1 cellular context compared by ENCODE assay signal in genomic region chr1:179208681-179209477, GRCh38.
TF ChIP-seq lines count a peak whose summit lies in the region.

No MANE protein-coding gene starts in this region.

TF ChIP-seq in HEK293, 187 proteins besides CTCF, POLR2A, EP300 and RAD21 (continued from another document):
- TF ChIP-seq TSHZ1 (tag by site-specific recombination; IDR thresholded peaks at IDR 0.05; ENCODE audit: borderline replicate concordance) (no peak), ZNF449 (tag by site-specific recombination; IDR thresholded peaks at IDR 0.05) (no peak), ZSCAN23 (tag by site-specific recombination; IDR thresholded peaks at IDR 0.05) (no peak), ZNF596 (tag by site-specific recombination; IDR thresholded peaks at IDR 0.05) (no peak), PRDM10 (tag by site-specific recombination; IDR thresholded peaks at IDR 0.05) (peak; percentile 30; the same call in 1 of the 2 replicates), ZNF518A (tag by site-specific recombination; conservative IDR thresholded peaks at IDR 0.05; ENCODE audit: low read depth) (no peak), ZNF280C (tag by site-specific recombination; IDR thresholded peaks at IDR 0.05) (no peak), ZNF677 (tag by site-specific recombination; IDR thresholded peaks at IDR 0.05) (peak; percentile 45; the same call in 1 of the 2 replicates), ZNF433 (tag by site-specific recombination; IDR thresholded peaks at IDR 0.05; ENCODE audit: low read depth) (no peak), ZNF10 (tag by site-specific recombination; IDR thresholded peaks at IDR 0.05) (no peak), ZXDB (tag by site-specific recombination; IDR thresholded peaks at IDR 0.05) (no peak), ZBTB6 (tag by site-specific recombination; IDR thresholded peaks at IDR 0.05) (no peak), ZNF248 (tag by site-specific recombination; IDR thresholded peaks at IDR 0.05) (no peak), ZNF664 (tag by site-specific recombination; IDR thresholded peaks at IDR 0.05) (peak; percentile 94), PRDM1 (tag by site-specific recombination; IDR thresholded peaks at IDR 0.05) (no peak), PATZ1 (tag by site-specific recombination; IDR thresholded peaks at IDR 0.05) (0 out of 2 replicates have a peak, but pooled peaks have one; percentile 22), ZNF692 (tag by site-specific recombination; IDR thresholded peaks at IDR 0.05) (no peak), HOXA7 (CRISPR knock-in tag; IDR thresholded peaks at IDR 0.05; ENCODE audit: borderline replicate concordance) (no peak), FEZF1 (tag by site-specific recombination; IDR thresholded peaks at IDR 0.05) (no peak), ZNF624 (tag by site-specific recombination; IDR thresholded peaks at IDR 0.05) (no peak), ZEB2 (tag by site-specific recombination; IDR thresholded peaks at IDR 0.05) (0 out of 2 replicates have a peak, but pooled peaks have one; percentile 43), ZNF629 (tag by site-specific recombination; IDR thresholded peaks at IDR 0.05) (no peak), ATF2 (tag by site-specific recombination; IDR thresholded peaks at IDR 0.05; ENCODE audit: low read depth) (no peak), HIC1 (tag by site-specific recombination; IDR thresholded peaks at IDR 0.05) (0 out of 2 replicates have a peak, but pooled peaks have one; percentile 48), BCL11B (tag by site-specific recombination; IDR thresholded peaks at IDR 0.05; ENCODE audit: low read depth) (0 out of 2 replicates have a peak, but pooled peaks have one; percentile 22)
